8 cellular contexts compared by ENCODE assay signal in the genomic region with DNA sequence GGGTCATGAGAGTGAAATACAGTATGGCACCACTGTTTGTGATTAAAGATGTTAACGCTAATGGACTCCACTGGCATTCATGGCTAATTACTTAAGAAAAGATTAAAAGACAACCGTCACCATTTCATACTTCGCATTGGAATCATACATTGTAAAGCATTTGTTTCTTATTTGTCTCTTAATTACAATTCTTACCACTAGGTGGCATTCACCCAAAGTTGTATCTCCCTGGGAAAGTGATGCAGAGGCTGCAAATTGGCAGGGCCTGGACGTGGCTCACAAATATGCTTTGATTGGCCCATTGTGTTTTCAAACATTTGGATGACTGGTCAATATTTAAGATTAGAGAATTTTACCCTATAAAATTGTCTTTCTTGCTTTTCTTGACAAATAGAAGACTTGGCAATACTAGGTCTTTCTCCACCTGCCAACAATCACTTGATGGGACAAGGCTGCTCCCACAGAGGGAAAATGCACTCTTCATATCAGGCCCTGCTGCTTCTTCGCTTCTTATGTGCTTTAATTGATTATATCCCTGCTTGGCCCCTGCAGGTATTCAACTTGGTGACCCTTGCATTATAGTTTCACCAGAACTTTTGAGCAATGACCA.
DNase-seq lines count a peak whose midpoint lies in the region; ATAC-seq, FAIRE-seq and TF ChIP-seq lines count a peak whose summit lies in the region.

No MANE protein-coding gene starts in this region.

- H3K4me2 ChIP-seq in GM23338 (no peak overlapping the region), osteoblast (ENCODE audit: insufficient read depth, low read length) (no peak overlapping the region)

- peak; percentile 6 to 18 for DNase-seq in activated CD4-positive, alpha-beta T cell treated with anti-CD3 and anti-CD28 coated beads for 4 hours
- DNase-seq in activated CD4-positive, alpha-beta T cell treated with anti-CD3 and anti-CD28 coated beads, Interleukin-2, amount 50 U/mL, for 4 hours, result no peak
- peak; percentile 74 for DNase-seq in GM23338 (ENCODE audit: low spot score)
- peak; percentile 44 for DNase-seq in NCI-H2029 (lab: John Stamatoyannopoulos, UW)
- DNase-seq in fibroblast of villous mesenchyme (ENCODE audit: low read depth), result peak; percentile 52
- no peak for DNase-seq in osteoblast (ENCODE audit: insufficient read length, low spot score, missing footprints)
- DNase-seq in NK-92 treated with Interleukin-12 subunit alpha and Interleukin-12 subunit beta, amount 100 ng/mL, for 24 hours (lab: John Stamatoyannopoulos, UW), result no peak

- no peaks in the 10 kb centered on the region for H3K9me3 Mint-ChIP-seq in GM23338

- H3F3A ChIP-seq in GM23338 (replicated peaks; ENCODE audit: low read depth), result no peaks in the 10 kb centered on the region

- H3K4me3 ChIP-seq in GM23338 (no peak overlapping the region), fibroblast of villous mesenchyme (ENCODE audit: low read depth, low read length) (no peak overlapping the region), osteoblast (ENCODE audit: insufficient read depth, low read length) (no peak overlapping the region)

- H3K27ac ChIP-seq in GM23338 (ENCODE audit: low read depth), result no peak overlapping the region
- H3K27ac ChIP-seq in osteoblast (ENCODE audit: low read depth, low read length), result no peak overlapping the region

- no peaks in the 10 kb centered on the region for H3K27me3 Mint-ChIP-seq in GM23338 (ENCODE audit: insufficient read depth, low read depth, poor library complexity)

- H3K4me1 Mint-ChIP-seq in GM23338, result peaks cover 6% of the 10 kb centered on the region; the same call in 1 of the 3 replicates

- H3K9me2 ChIP-seq in GM23338 (ENCODE audit: insufficient read depth), result no peaks in the 10 kb centered on the region; the same call in 1 of the 2 replicates

- H3K4me3 Mint-ChIP-seq in GM23338, result no peak overlapping the region

- H2AFZ ChIP-seq in GM23338 (no peak overlapping the region), osteoblast (ENCODE audit: low read length) (no peak overlapping the region)

- ATAC-seq in GM23338, result peak; percentile 65

- H3K27me3 ChIP-seq in GM23338 (ENCODE audit: insufficient read depth), result no peaks in the 10 kb centered on the region
- H3K27me3 ChIP-seq in osteoblast (ENCODE audit: insufficient read depth, low read length), result peaks cover 10% of the 10 kb centered on the region

- TF ChIP-seq CTCF in GM23338 (conservative IDR thresholded peaks at IDR 0.05; ENCODE audit: low read depth in 2 of 2) (peak; percentile 68 to 69), fibroblast of villous mesenchyme (IDR thresholded peaks at IDR 0.05; ENCODE audit: insufficient read depth, low read depth, low read length) (peak; percentile 67), osteoblast (IDR thresholded peaks at IDR 0.05; ENCODE audit: extremely low read depth, low read depth, low read length) (peak; percentile 65)

- no peaks in the 10 kb centered on the region for H3K9me3 ChIP-seq in osteoblast (ENCODE audit: low read depth, low read length)

- H4K20me1 ChIP-seq in GM23338 (replicated peaks; ENCODE audit: insufficient read depth) (no peaks in the 10 kb centered on the region), osteoblast (ENCODE audit: insufficient read depth, low read length) (no peaks in the 10 kb centered on the region)

- no peak overlapping the region for H3K27ac Mint-ChIP-seq in GM23338

- no peaks in the 10 kb centered on the region for H3K79me2 ChIP-seq in GM23338 (replicated peaks; ENCODE audit: insufficient read depth)
- H3K79me2 ChIP-seq in osteoblast (ENCODE audit: insufficient read depth, low read length), result no peaks in the 10 kb centered on the region

- no peaks in the 10 kb centered on the region for H3K4me1 ChIP-seq in GM23338 (ENCODE audit: insufficient read depth)
- H3K4me1 ChIP-seq in osteoblast (ENCODE audit: insufficient read depth, low read length), result peaks cover 5% of the 10 kb centered on the region

- H3K36me3 ChIP-seq in GM23338 (ENCODE audit: insufficient read depth) (no peaks in the 10 kb centered on the region), osteoblast (ENCODE audit: insufficient read depth, low read length) (no peaks in the 10 kb centered on the region)

- no peaks in the 10 kb centered on the region for H3K36me3 Mint-ChIP-seq in GM23338 (ENCODE audit: low read depth)

- peak; percentile 15 for FAIRE-seq in TTC549 (lab: Jason Lieb, UNC)

TF ChIP-seq in GM23338, 12 proteins besides CTCF, POLR2A, EP300 and RAD21 (continues in another document):
- TF ChIP-seq CREB1 (CRISPR knock-in tag; IDR thresholded peaks at IDR 0.05; ENCODE audit: low read depth) (no peak), NANOG (IDR thresholded peaks at IDR 0.05; ENCODE audit: borderline replicate concordance) (no peak), ZNF331 (CRISPR knock-in tag; IDR thresholded peaks at IDR 0.05; ENCODE audit: low read depth) (no peak), EZH2phosphoT487 (IDR thresholded peaks at IDR 0.05; ENCODE audit: unreplicated experiment) (no peak), JUNB (IDR thresholded peaks at IDR 0.05; ENCODE audit: unreplicated experiment) (no peak)
- TF ChIP-seq, protein P1, sequence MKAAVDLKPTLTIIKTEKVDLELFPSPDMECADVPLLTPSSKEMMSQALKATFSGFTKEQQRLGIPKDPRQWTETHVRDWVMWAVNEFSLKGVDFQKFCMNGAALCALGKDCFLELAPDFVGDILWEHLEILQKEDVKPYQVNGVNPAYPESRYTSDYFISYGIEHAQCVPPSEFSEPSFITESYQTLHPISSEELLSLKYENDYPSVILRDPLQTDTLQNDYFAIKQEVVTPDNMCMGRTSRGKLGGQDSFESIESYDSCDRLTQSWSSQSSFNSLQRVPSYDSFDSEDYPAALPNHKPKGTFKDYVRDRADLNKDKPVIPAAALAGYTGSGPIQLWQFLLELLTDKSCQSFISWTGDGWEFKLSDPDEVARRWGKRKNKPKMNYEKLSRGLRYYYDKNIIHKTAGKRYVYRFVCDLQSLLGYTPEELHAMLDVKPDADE (IDR thresholded peaks at IDR 0.05), result no peak
- TF ChIP-seq, protein P2, sequence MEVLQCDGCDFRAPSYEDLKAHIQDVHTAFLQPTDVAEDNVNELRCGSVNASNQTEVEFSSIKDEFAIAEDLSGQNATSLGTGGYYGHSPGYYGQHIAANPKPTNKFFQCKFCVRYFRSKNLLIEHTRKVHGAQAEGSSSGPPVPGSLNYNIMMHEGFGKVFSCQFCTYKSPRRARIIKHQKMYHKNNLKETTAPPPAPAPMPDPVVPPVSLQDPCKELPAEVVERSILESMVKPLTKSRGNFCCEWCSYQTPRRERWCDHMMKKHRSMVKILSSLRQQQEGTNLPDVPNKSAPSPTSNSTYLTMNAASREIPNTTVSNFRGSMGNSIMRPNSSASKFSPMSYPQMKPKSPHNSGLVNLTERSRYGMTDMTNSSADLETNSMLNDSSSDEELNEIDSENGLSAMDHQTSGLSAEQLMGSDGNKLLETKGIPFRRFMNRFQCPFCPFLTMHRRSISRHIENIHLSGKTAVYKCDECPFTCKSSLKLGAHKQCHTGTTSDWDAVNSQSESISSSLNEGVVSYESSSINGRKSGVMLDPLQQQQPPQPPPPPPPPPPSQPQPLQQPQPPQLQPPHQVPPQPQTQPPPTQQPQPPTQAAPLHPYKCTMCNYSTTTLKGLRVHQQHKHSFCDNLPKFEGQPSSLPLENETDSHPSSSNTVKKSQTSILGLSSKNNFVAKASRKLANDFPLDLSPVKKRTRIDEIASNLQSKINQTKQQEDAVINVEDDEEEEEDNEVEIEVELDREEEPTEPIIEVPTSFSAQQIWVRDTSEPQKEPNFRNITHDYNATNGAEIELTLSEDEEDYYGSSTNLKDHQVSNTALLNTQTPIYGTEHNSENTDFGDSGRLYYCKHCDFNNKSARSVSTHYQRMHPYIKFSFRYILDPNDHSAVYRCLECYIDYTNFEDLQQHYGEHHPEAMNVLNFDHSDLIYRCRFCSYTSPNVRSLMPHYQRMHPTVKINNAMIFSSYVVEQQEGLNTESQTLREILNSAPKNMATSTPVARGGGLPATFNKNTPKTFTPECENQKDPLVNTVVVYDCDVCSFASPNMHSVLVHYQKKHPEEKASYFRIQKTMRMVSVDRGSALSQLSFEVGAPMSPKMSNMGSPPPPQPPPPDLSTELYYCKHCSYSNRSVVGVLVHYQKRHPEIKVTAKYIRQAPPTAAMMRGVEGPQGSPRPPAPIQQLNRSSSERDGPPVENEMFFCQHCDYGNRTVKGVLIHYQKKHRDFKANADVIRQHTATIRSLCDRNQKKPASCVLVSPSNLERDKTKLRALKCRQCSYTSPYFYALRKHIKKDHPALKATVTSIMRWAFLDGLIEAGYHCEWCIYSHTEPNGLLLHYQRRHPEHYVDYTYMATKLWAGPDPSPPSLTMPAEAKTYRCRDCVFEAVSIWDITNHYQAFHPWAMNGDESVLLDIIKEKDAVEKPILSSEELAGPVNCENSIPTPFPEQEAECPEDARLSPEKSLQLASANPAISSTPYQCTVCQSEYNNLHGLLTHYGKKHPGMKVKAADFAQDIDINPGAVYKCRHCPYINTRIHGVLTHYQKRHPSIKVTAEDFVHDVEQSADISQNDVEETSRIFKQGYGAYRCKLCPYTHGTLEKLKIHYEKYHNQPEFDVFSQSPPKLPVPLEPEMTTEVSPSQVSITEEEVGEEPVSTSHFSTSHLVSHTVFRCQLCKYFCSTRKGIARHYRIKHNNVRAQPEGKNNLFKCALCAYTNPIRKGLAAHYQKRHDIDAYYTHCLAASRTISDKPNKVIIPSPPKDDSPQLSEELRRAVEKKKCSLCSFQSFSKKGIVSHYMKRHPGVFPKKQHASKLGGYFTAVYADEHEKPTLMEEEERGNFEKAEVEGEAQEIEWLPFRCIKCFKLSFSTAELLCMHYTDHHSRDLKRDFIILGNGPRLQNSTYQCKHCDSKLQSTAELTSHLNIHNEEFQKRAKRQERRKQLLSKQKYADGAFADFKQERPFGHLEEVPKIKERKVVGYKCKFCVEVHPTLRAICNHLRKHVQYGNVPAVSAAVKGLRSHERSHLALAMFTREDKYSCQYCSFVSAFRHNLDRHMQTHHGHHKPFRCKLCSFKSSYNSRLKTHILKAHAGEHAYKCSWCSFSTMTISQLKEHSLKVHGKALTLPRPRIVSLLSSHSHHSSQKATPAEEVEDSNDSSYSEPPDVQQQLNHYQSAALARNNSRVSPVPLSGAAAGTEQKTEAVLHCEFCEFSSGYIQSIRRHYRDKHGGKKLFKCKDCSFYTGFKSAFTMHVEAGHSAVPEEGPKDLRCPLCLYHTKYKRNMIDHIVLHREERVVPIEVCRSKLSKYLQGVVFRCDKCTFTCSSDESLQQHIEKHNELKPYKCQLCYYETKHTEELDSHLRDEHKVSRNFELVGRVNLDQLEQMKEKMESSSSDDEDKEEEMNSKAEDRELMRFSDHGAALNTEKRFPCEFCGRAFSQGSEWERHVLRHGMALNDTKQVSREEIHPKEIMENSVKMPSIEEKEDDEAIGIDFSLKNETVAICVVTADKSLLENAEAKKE (CRISPR knock-in tag; IDR thresholded peaks at IDR 0.05), result no peak

Comparison
In these comparisons a context has a peak if more than half of its experiments do, and no peak if none do; other contexts are left out.
1. DNase-seq: peak in activated CD4-positive, alpha-beta T cell treated with anti-CD3 and anti-CD28 coated beads for 4 hours (2 of 2), GM23338 (single experiment), NCI-H2029 (single experiment) and fibroblast of villous mesenchyme (single experiment); none in activated CD4-positive, alpha-beta T cell treated with anti-CD3 and anti-CD28 coated beads, Interleukin-2, amount 50 U/mL, for 4 hours (0 of 2), osteoblast (single experiment) and NK-92 treated with Interleukin-12 subunit alpha and Interleukin-12 subunit beta, amount 100 ng/mL, for 24 hours (single experiment).
2. Peak in every context shown above with its lines, with median percentiles within 50 percentile points of each other: CTCF ChIP-seq.